ENCODE assay signal across 18 cellular contexts in the genomic region with DNA sequence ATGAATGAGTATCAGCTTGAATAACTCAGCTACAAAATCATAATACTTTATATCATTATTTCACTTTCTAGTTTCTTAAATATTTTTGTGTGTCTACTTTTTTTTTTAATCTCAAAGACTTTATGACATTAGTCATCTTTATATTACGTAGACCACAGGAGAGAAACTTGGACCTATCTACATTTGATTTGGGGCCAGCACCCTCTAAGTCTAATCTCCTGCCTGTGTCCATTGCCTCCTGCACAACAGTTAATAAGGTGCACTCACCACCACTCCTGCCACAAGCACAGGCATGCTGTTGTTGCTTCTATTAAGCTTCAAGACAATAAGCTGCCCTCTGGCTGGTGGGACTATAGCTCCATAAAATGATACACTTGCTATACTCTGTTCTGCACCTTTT.
DNase-seq lines count a peak whose midpoint lies in the region; ATAC-seq, FAIRE-seq and TF ChIP-seq lines count a peak whose summit lies in the region.
"Had no signal": no experiment of that assay in that cellular context is flagged by ENCODE, and none has a peak within 500 bp of the region (broad histone marks: within the 10 kb centered on the region; RNA-seq: fewer than 3 reads in every experiment).

No MANE protein-coding gene starts in this region.

- peak overlapping the region; percentile 69 for H3K4me2 ChIP-seq in GM23248 (ENCODE audit: unreplicated experiment)
- H3K4me2 ChIP-seq: PC-9 had no signal

- no peaks in the 10 kb centered on the region for H3K27me3 ChIP-seq in GM23248 (replicated peaks; ENCODE audit: insufficient read depth)
- no peaks in the 10 kb centered on the region for H3K27me3 ChIP-seq in dorsolateral prefrontal cortex

- peak; percentile 29 for ATAC-seq in esophagus mucosa
- ATAC-seq: K562 had no signal

- no peaks in the 10 kb centered on the region for H3K9me3 ChIP-seq in GM23248 (ENCODE audit: low read depth)

- in situ Hi-C loops in GM23248 (cut with MboI), result no loop called here

- H3K4me3 ChIP-seq in GM23248, result no peak overlapping the region
- H3K4me3 ChIP-seq in dorsolateral prefrontal cortex, result no peak overlapping the region
- H3K4me3 ChIP-seq: K562, PC-9 had no signal

- peaks cover 27% of the 10 kb centered on the region for H3F3A ChIP-seq in GM23248 (ENCODE audit: insufficient read depth)

- WGBS in GM23248 (ENCODE audit: low coverage in 1 of 2, low lambda C conversion rate in 2 of 2, missing lambda C conversion rate in 2 of 2), 2 experiments, result 25 to 46% methylated on average over 1 of the region's 1 CpG

- FAIRE-seq in RCC 7860 (lab: Jason Lieb, UNC), result no peak
- FAIRE-seq: K562 had no signal

- H3K79me2 ChIP-seq in GM23248 (ENCODE audit: insufficient read depth), result no peaks in the 10 kb centered on the region

- no peaks in the 10 kb centered on the region for H3K9me2 ChIP-seq in GM23248 (ENCODE audit: insufficient read depth)

- no peak for TF ChIP-seq CTCF in dorsolateral prefrontal cortex (IDR thresholded peaks at IDR 0.05 in 54 of 56, conservative IDR thresholded peaks at IDR 0.05 in 2 of 56; ENCODE audit: low read depth in 1 of 56, partially characterized antibody in 56 of 56)

- intact Hi-C loops in dorsolateral prefrontal cortex (cut with DNase I), result no loop called here

- no peak overlapping the region for H2AFZ ChIP-seq in GM23248
- H2AFZ ChIP-seq: PC-9 had no signal

- H3K27ac ChIP-seq in GM23248 (peak overlapping the region; percentile 54; the same call in 1 of the 2 replicates), dorsolateral prefrontal cortex (no peak overlapping the region)
- H3K27ac ChIP-seq: C4-2B, PC-9 had no signal

- DNase-seq in A172 (ENCODE audit: low spot score) (peak; percentile 59), GM23248 (peak; percentile 33), RCC 7860 (ENCODE audit: low spot score) (peak; percentile 27), GDM1 (lab: John Stamatoyannopoulos, UW) (no peak), dorsolateral prefrontal cortex (no peak), GOT3 (lab: John Stamatoyannopoulos, UW) (no peak)
- DNase-seq in activated T-cell treated with anti-CD3 and anti-CD28 coated beads, Interleukin-2, amount 50 U/mL, for 1 hour, result no peak
- DNase-seq: AML-193, GF-D8, HCEC 1CT, NCI-H1417, NCI-H187, NCI-H2107, NCI-H526, PC-9 had no signal

- no peak overlapping the region for H3K9ac ChIP-seq in GM23248

- peaks cover 22% of the 10 kb centered on the region for H3K4me1 ChIP-seq in GM23248 (ENCODE audit: insufficient read depth)

- no peaks in the 10 kb centered on the region for H3K36me3 ChIP-seq in GM23248 (ENCODE audit: low read depth)

- no peaks in the 10 kb centered on the region for H4K20me1 ChIP-seq in GM23248 (ENCODE audit: insufficient read depth)

Comparison
In these comparisons a context has a peak if more than half of its experiments do, and no peak if none do; other contexts are left out.
1. DNase-seq: peak in A172 (single experiment), GM23248 (single experiment) and RCC 7860 (single experiment); none in GDM1 (single experiment), activated T-cell treated with anti-CD3 and anti-CD28 coated beads, Interleukin-2, amount 50 U/mL, for 1 hour (single experiment), dorsolateral prefrontal cortex (0 of 10) and GOT3 (single experiment).